29 cellular contexts compared by ENCODE assay signal in genomic region chr15:98039596-98039995, GRCh38.
"Had no signal": no experiment of that assay in that cellular context is flagged by ENCODE, and none has a peak within 500 bp of the region (broad histone marks: within the 10 kb centered on the region; RNA-seq: fewer than 3 reads in every experiment).

No MANE protein-coding gene starts in this region.

- H3K27ac ChIP-seq: adrenal gland, body of pancreas, brain microvascular endothelial cell, breast epithelium, VCaP had no signal

- H3K27me3 ChIP-seq: adrenal gland, body of pancreas, brain microvascular endothelial cell, breast epithelium had no signal

- H3K36me3 ChIP-seq: adrenal gland, brain microvascular endothelial cell, breast epithelium had no signal

- H3K4me1 ChIP-seq: adrenal gland, body of pancreas, breast epithelium had no signal

- DNase-seq: activated B cell treated with CpG ODN at 0.5 μM for 24 hours; activated CD4-positive, alpha-beta memory T cell treated with anti-CD3 and anti-CD28 coated beads for 36 hours; activated CD4-positive, alpha-beta T cell treated with anti-CD3 and anti-CD28 coated beads for 48 hours; activated CD4-positive, alpha-beta T cell treated with anti-CD3 and anti-CD28 coated beads, Interleukin-2, amount 50 U/mL, for 1 hour; activated CD4-positive, alpha-beta T cell treated with anti-CD3 and anti-CD28 coated beads, Interleukin-2, amount 50 U/mL, for 4 hours; activated CD4-positive, CD25-positive, alpha-beta regulatory T cell treated with anti-CD3 and anti-CD28 coated beads, Interleukin-2, amount 50 U/mL, for 72 hours; activated CD8-positive, alpha-beta memory T cell treated with anti-CD3 and anti-CD28 coated beads, Interleukin-2, amount 50 U/mL, for 4 hours; activated CD8-positive, alpha-beta T cell treated with anti-CD3 and anti-CD28 coated beads for 36 hours; activated effector memory CD4-positive, alpha-beta T cell treated with anti-CD3 and anti-CD28 coated beads, Interleukin-2, amount 50 U/mL, for 16 hours; activated gamma-delta T cell treated with Interleukin-2 at 50 U/mL for 16 hours; activated naive CD4-positive, alpha-beta T cell; activated naive CD4-positive, alpha-beta T cell treated with anti-CD3 and anti-CD28 coated beads for 36 hours; activated naive CD4-positive, alpha-beta T cell treated with anti-CD3 and anti-CD28 coated beads, Interleukin-2, amount 50 U/mL, for 16 hours; activated naive CD8-positive, alpha-beta T cell treated with anti-CD3 and anti-CD28 coated beads for 36 hours; activated T-cell treated with anti-CD3 and anti-CD28 coated beads for 4 hours; activated T-cell treated with anti-CD3 and anti-CD28 coated beads, Interleukin-2, amount 50 U/mL, for 1 hour; activated T-cell treated with anti-CD3 and anti-CD28 coated beads, Interleukin-2, amount 50 U/mL, for 4 hours; activated T-cell treated with anti-CD3 and anti-CD28 coated beads, Interleukin-2, amount 50 U/mL, for 72 hours; adrenal gland; amniotic stem cell; aorta; body of pancreas; brain microvascular endothelial cell; cerebellar nuclear complex; T-helper 1 cell; T-helper 2 cell; T-helper 9 cell had no signal

- H3K4me3 ChIP-seq: adrenal gland, body of pancreas, breast epithelium had no signal

- H3K9me3 ChIP-seq: adrenal gland, body of pancreas, breast epithelium had no signal
